In genomic region chr2:113895819-113896563, GRCh38 we compare ENCODE assay signal across 9 cellular contexts. TPM values are rescaled to one million over a fixed set of nuclear protein-coding genes. Genes with fewer than 3 reads are reported as not detected.
DNase-seq lines count a peak whose midpoint lies in the region; ATAC-seq and TF ChIP-seq lines count a peak whose summit lies in the region.
"Had no signal": no experiment of that assay in that cellular context is flagged by ENCODE, and none has a peak within 500 bp of the region (broad histone marks: within the 10 kb centered on the region; RNA-seq: fewer than 3 reads in every experiment).

No MANE protein-coding gene starts in this region.

- H3K27me3 ChIP-seq in Loucy (ENCODE audit: insufficient read depth, low read length, poor library complexity, severe bottlenecking): no peaks in the 10 kb centered on the region
- no peaks in the 10 kb centered on the region for H3K27me3 ChIP-seq in ascending aorta

- no peaks in the 10 kb centered on the region for H3K9me3 Mint-ChIP-seq in activated CD4-positive, alpha-beta T cell treated with anti-CD3 and anti-CD28 coated beads for 36 hours (ENCODE audit: low read depth)
- H3K9me3 Mint-ChIP-seq in neural crest cell: no peaks in the 10 kb centered on the region

- H3K79me2 ChIP-seq in Loucy (ENCODE audit: insufficient read depth, low read length): peaks cover 100% of the 10 kb centered on the region

- peaks cover 78% of the 10 kb centered on the region for H3K36me3 Mint-ChIP-seq in activated CD4-positive, alpha-beta T cell treated with anti-CD3 and anti-CD28 coated beads for 36 hours (ENCODE audit: low read depth)
- H3K36me3 Mint-ChIP-seq in neural crest cell (ENCODE audit: low read depth): peaks cover 2% of the 10 kb centered on the region

- no peaks in the 10 kb centered on the region for H3K9me3 ChIP-seq in Loucy (ENCODE audit: insufficient read depth, low read depth, low read length)
- H3K9me3 ChIP-seq in ascending aorta: no peaks in the 10 kb centered on the region

- H3K4me1 Mint-ChIP-seq in activated CD4-positive, alpha-beta T cell treated with anti-CD3 and anti-CD28 coated beads for 36 hours: peaks cover 88% of the 10 kb centered on the region
- H3K4me1 Mint-ChIP-seq in neural crest cell: peaks cover 53% of the 10 kb centered on the region

- H3K9me2 ChIP-seq in Loucy (replicated peaks; ENCODE audit: low read depth, low read length): no peaks in the 10 kb centered on the region

- ATAC-seq in activated CD4-positive, alpha-beta T cell treated with anti-CD3 and anti-CD28 coated beads for 36 hours: peak; percentile 31
- ATAC-seq in HG03439 (IDR thresholded peaks at IDR 0.05; ENCODE audit: unreplicated experiment) (no peak), HG03175 (IDR thresholded peaks at IDR 0.05; ENCODE audit: unreplicated experiment) (no peak)

- H3K4me3 Mint-ChIP-seq in activated CD4-positive, alpha-beta T cell treated with anti-CD3 and anti-CD28 coated beads for 36 hours: peak overlapping the region; percentile 57
- H3K4me3 Mint-ChIP-seq in neural crest cell: peak overlapping the region; percentile 32

- no peak overlapping the region for H2AFZ ChIP-seq in Loucy (ENCODE audit: low read length)

- DNase-seq in activated CD4-positive, alpha-beta T cell treated with anti-CD3 and anti-CD28 coated beads for 36 hours: no peak
- DNase-seq in activated CD4-positive, alpha-beta T cell treated with anti-CD3 and anti-CD28 coated beads for 1 hour: no peak
- DNase-seq in ascending aorta (ENCODE audit: low spot score in 2 of 2): no peak
- DNase-seq in neural crest cell (ENCODE audit: low read depth, low spot score): no peak
- DNase-seq in LoVo (ENCODE audit: low spot score): no peak

- H3K4me3 ChIP-seq in Loucy (ENCODE audit: low read length, poor library complexity, severe bottlenecking) (peak overlapping the region; percentile 95), ascending aorta (no peak overlapping the region)

- H3K4me1 ChIP-seq in Loucy (ENCODE audit: insufficient read depth, low read length, poor library complexity, severe bottlenecking) (peaks cover 78% of the 10 kb centered on the region), ascending aorta (peaks cover 5 to 74% of the 10 kb centered on the region in 2 donors)

- H3K27me3 Mint-ChIP-seq in activated CD4-positive, alpha-beta T cell treated with anti-CD3 and anti-CD28 coated beads for 36 hours: no peaks in the 10 kb centered on the region
- no peaks in the 10 kb centered on the region for H3K27me3 Mint-ChIP-seq in neural crest cell (ENCODE audit: low read depth)

- intact Hi-C loops in activated CD4-positive, alpha-beta T cell treated with anti-CD3 and anti-CD28 coated beads for 36 hours (cut with DNase I, micrococcal nuclease): loop anchor here (1.0 to 10.0 kb wide), 5 partner anchors 10 to 1841 kb away; partner anchors contain the start of gene TMEM87B (in 1 of the 2)
- intact Hi-C loops in ascending aorta (cut with DNase I): loop anchor here (10.0 kb wide), 1 partner anchor 649 kb away; no protein-coding TSS in a partner anchor

- CTCF ChIA-PET in activated CD4-positive, alpha-beta T cell treated with anti-CD3 and anti-CD28 coated beads for 36 hours (lab: Charles Lee): interaction anchor here (0.7 to 2.5 kb wide), 4 partner anchors 9 to 140 kb away, joined by 3 to 10 read pairs (median 6); partner anchors contain the start of gene SLC35F5

- H3K27ac Mint-ChIP-seq in activated CD4-positive, alpha-beta T cell treated with anti-CD3 and anti-CD28 coated beads for 36 hours: peak overlapping the region; percentile 77
- H3K27ac Mint-ChIP-seq in neural crest cell (ENCODE audit: unreplicated experiment): no peak overlapping the region

- TF ChIP-seq CTCF in Loucy (conservative IDR thresholded peaks at IDR 0.05; ENCODE audit: low read length) (no peak), ascending aorta (IDR thresholded peaks at IDR 0.05) (no peak), neural crest cell (conservative IDR thresholded peaks at IDR 0.05) (no peak)

- peak overlapping the region; percentile 42 for H3K9ac ChIP-seq in Loucy (ENCODE audit: low read depth, low read length, poor library complexity, severe bottlenecking)

- peak overlapping the region; percentile 17 to 99 for H3K27ac ChIP-seq in ascending aorta
- H3K27ac ChIP-seq: VCaP had no signal

- peak overlapping the region; percentile 88 for H3K4me2 ChIP-seq in Loucy (ENCODE audit: low read depth, low read length, poor library complexity, severe bottlenecking)

- H3K36me3 ChIP-seq in Loucy (ENCODE audit: insufficient read depth, low read length) (no peaks in the 10 kb centered on the region), ascending aorta (no peaks in the 10 kb centered on the region)

- H4K20me1 ChIP-seq in Loucy (ENCODE audit: insufficient read depth, low read length, poor library complexity, severe bottlenecking): peaks cover 99% of the 10 kb centered on the region

- POLR2A ChIA-PET in activated CD4-positive, alpha-beta T cell treated with anti-CD3 and anti-CD28 coated beads for 36 hours (lab: Charles Lee): interaction anchor here (0.8 to 1.6 kb wide), 2 partner anchors 19 to 139 kb away, joined by 4 read pairs; partner anchors contain the start of gene SLC35F5

- H3F3A ChIP-seq in Loucy (ENCODE audit: low read depth): no peaks in the 10 kb centered on the region

RNA-seq across cellular contexts. Expression of gene ACTR3, which starts 6.1 kb away (rescaled TPM):
- 100 to 1,000 TPM; 495 to 583 TPM for total RNA-seq in activated CD4-positive, alpha-beta T cell treated with anti-CD3 and anti-CD28 coated beads for 36 hours
- total RNA-seq in ascending aorta: 45.4 TPM
- total RNA-seq in neural crest cell: 172 and 173 TPM in 2 replicates
